In genomic region chr1:3335754-3336640, GRCh38 we compare ENCODE assay signal across 26 cellular contexts.
DNase-seq lines count a peak whose midpoint lies in the region; ATAC-seq, FAIRE-seq and TF ChIP-seq lines count a peak whose summit lies in the region.
"Had no signal": no experiment of that assay in that cellular context is flagged by ENCODE, and none has a peak within 500 bp of the region (broad histone marks: within the 10 kb centered on the region; RNA-seq: fewer than 3 reads in every experiment).

No MANE protein-coding gene starts in this region.

- H3K9me1 ChIP-seq in endothelial cell of umbilical vein (replicated peaks; ENCODE audit: control insufficient read depth, extremely low read depth, insufficient read depth, low read length) = no peaks in the 10 kb centered on the region

- H3K27me3 ChIP-seq in ascending aorta (no peaks in the 10 kb centered on the region), endothelial cell of umbilical vein (ENCODE audit: control insufficient read depth in 2 of 2, insufficient read depth in 2 of 2, low read length in 2 of 2) (no peaks in the 10 kb centered on the region), thoracic aorta (replicated peaks; ENCODE audit: insufficient read depth) (no peaks in the 10 kb centered on the region)
- H3K27me3 ChIP-seq: BE2C had no signal

- no peaks in the 10 kb centered on the region for H3K79me2 ChIP-seq in endothelial cell of umbilical vein (ENCODE audit: control insufficient read depth, insufficient read depth, low read length)

- dilution Hi-C loops in endothelial cell of umbilical vein (cut with MboI; ENCODE audit: extremely low pct_ligation_motif_present, low sequenced_read_pairs) = no loop called here

- no TSS peak for BruUV-seq in endothelial cell of umbilical vein (replicated peaks; lab: Mats Ljungman, UMichigan)

- TF ChIP-seq POLR2A in endothelial cell of umbilical vein (IDR thresholded peaks at IDR 0.05; ENCODE audit: low read depth, low read length) = no peak

- no peaks in the 10 kb centered on the region for H3K9me3 ChIP-seq in ascending aorta
- peaks cover 4% of the 10 kb centered on the region for H3K9me3 ChIP-seq in endothelial cell of umbilical vein (replicated peaks; ENCODE audit: control insufficient read depth, insufficient read depth, low read length)
- no peaks in the 10 kb centered on the region for H3K9me3 ChIP-seq in thoracic aorta
- H3K9me3 ChIP-seq: BE2C, HAP-1 had no signal

- intact Hi-C loops in ascending aorta (cut with DNase I) (no loop called here), endothelial cell of umbilical vein (cut with micrococcal nuclease) (no loop called here)

- no peak overlapping the region for H3K4me2 ChIP-seq in endothelial cell of umbilical vein (ENCODE audit: insufficient read depth, low read length)
- H3K4me2 ChIP-seq: GM23338, KMS-11, PC-9 had no signal

- H3K4me3 ChIP-seq in ascending aorta (no peak overlapping the region), endothelial cell of umbilical vein (replicated peaks in 1 of 3; ENCODE audit: insufficient read depth in 1 of 3, low read depth in 1 of 3, low read length in 3 of 3) (no peak overlapping the region), thoracic aorta (no peak overlapping the region)
- H3K4me3 ChIP-seq: GM23338, HAP-1, PC-9 had no signal

- POLR2A ChIA-PET in endothelial cell of umbilical vein (lab: Charles Lee) = no interaction called here

- no peak for FAIRE-seq in endothelial cell of umbilical vein (lab: Jason Lieb, UNC)

- in situ Hi-C loops in GM13976 (cut with MboI; ENCODE audit: low sequenced_read_pairs, unreplicated experiment) = no loop called here

- H4K20me1 ChIP-seq in endothelial cell of umbilical vein (replicated peaks; ENCODE audit: control insufficient read depth, extremely low read depth, insufficient read depth, low read length) = no peaks in the 10 kb centered on the region

- no peak overlapping the region for H2AFZ ChIP-seq in endothelial cell of umbilical vein (ENCODE audit: low read depth, low read length)
- H2AFZ ChIP-seq: GM23338, PC-9 had no signal

- DNase-seq in ascending aorta (ENCODE audit: low spot score in 2 of 2) (no peak), endothelial cell of umbilical vein (ENCODE audit: low read depth, low spot score) (no peak), thoracic aorta (ENCODE audit: low spot score) (no peak), GM13976 (ENCODE audit: low spot score) (no peak), NCI-H526 (lab: John Stamatoyannopoulos, UW) (no peak), NCI-H1092 treated with DMSO at 0.1 percent for 48 hours (lab: John Stamatoyannopoulos, UW) (no peak)
- DNase-seq: 8988T, ACHN, BE2C, Calu3, DMS153, DND-41, HFFc6, MM.1S, NCI-H1417, NCI-H1694, NCI-H2029 treated with DMSO at 0.1 percent for 48 hours, NCI-H446 treated with DMSO at 0.1 percent for 48 hours, NCI-H526 treated with DMSO at 0.1 percent for 48 hours, PC-9, Right ventricle myocardium superior, RPMI8226 had no signal

- H3K4me1 ChIP-seq in ascending aorta = peaks cover 19 to 62% of the 10 kb centered on the region in 2 donors
- no peaks in the 10 kb centered on the region for H3K4me1 ChIP-seq in endothelial cell of umbilical vein (ENCODE audit: control insufficient read depth, extremely low read depth, insufficient read depth, low read length)
- peaks cover 36 to 89% of the 10 kb centered on the region in 2 donors for H3K4me1 ChIP-seq in thoracic aorta (ENCODE audit: control insufficient read depth in 1 of 2, low read depth in 2 of 2)
- H3K4me1 ChIP-seq: BE2C, HAP-1 had no signal

- H3K9ac ChIP-seq in endothelial cell of umbilical vein (replicated peaks; ENCODE audit: extremely low read depth, insufficient read depth, low read length) = no peak overlapping the region
- H3K9ac ChIP-seq: KMS-11 had no signal

- peak overlapping the region; percentile 37 for H3K27ac ChIP-seq in C4-2B
- peak overlapping the region; percentile 51 to 75 for H3K27ac ChIP-seq in ascending aorta
- no peak overlapping the region for H3K27ac ChIP-seq in endothelial cell of umbilical vein (ENCODE audit: insufficient read depth, low read depth, low read length)
- H3K27ac ChIP-seq in thoracic aorta = peak overlapping the region; percentile 68 to 84
- H3K27ac ChIP-seq: KMS-11, PC-9 had no signal

- no peak for ATAC-seq in thoracic aorta (ENCODE audit: insufficient number of reproducible peaks, low FRiP score, low read depth)
- ATAC-seq: GM23338 had no signal

- H3K36me3 ChIP-seq in ascending aorta (no peaks in the 10 kb centered on the region), endothelial cell of umbilical vein (ENCODE audit: control insufficient read depth in 2 of 2, extremely low read depth in 1 of 2, insufficient read depth in 2 of 2, low read length in 2 of 2) (no peaks in the 10 kb centered on the region), thoracic aorta (no peaks in the 10 kb centered on the region)
- H3K36me3 ChIP-seq: BE2C, HAP-1 had no signal

- TF ChIP-seq CTCF in C4-2B (conservative IDR thresholded peaks at IDR 0.05) = no peak
- no peak for TF ChIP-seq CTCF in ascending aorta (IDR thresholded peaks at IDR 0.05)
- TF ChIP-seq CTCF in endothelial cell of umbilical vein (IDR thresholded peaks at IDR 0.05; ENCODE audit: extremely low read depth in 1 of 2, insufficient read depth in 1 of 2, low read depth in 1 of 2, low read length in 2 of 2) = no peak
- no peak for TF ChIP-seq CTCF in thoracic aorta (IDR thresholded peaks at IDR 0.05)
- no peak for TF ChIP-seq CTCF in GM13976 (IDR thresholded peaks at IDR 0.05; ENCODE audit: borderline replicate concordance, control extremely low read depth, extremely low read depth, insufficient read depth, missing control alignments)

- CTCF ChIA-PET in endothelial cell of umbilical vein (lab: Charles Lee) = no interaction called here

TF ChIP-seq in endothelial cell of umbilical vein, 7 proteins besides CTCF, POLR2A, EP300 and RAD21:
- no peak for TF ChIP-seq EZH2 (IDR thresholded peaks at IDR 0.05; ENCODE audit: borderline replicate concordance, low read depth, low read length, severe bottlenecking)
- TF ChIP-seq MAX (IDR thresholded peaks at IDR 0.05; ENCODE audit: insufficient read depth, insufficient read length) = peak; percentile 43
TF ChIP-seq in endothelial cell of umbilical vein: peak in this region for 1.
